1 cellular context compared by ENCODE assay signal in genomic region chr3:152222327-152222726, GRCh38.
TF ChIP-seq lines count a peak whose summit lies in the region.

No MANE protein-coding gene starts in this region.

TF ChIP-seq in K562, 482 proteins besides CTCF, POLR2A, EP300 and RAD21 (continued from another document):
- TF ChIP-seq ZMIZ1 (IDR thresholded peaks at IDR 0.05; ENCODE audit: low read depth in 2 of 2, low read length in 2 of 2) (no peak), PRPF4 (IDR thresholded peaks at IDR 0.05; ENCODE audit: insufficient read depth, low read depth, low read length, poor library complexity, severe bottlenecking) (no peak)
